Comparison of ENCODE assay signal across 34 cellular contexts in the genomic region with DNA sequence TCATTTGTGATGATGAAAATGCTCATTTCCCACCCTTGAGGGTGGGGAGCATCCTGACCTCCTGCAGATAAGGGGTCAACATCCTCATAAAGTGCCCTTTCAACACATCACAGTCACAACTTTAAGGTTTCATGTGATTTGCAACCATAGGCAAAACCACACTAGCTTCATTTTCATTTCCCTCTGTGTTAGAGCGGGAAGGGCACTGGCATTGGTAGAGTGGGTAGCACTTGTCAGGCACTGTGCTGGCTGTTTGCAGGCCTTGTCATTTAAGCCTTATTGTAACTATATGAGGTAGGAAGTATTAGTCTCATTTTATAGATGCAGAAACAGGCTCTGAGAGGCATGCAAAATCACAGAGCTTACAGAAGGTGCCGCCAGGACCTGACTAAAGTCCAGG. TPM values are rescaled to one million over a fixed set of nuclear protein-coding genes. Genes with fewer than 3 reads are reported as not detected.
"Had no signal": no experiment of that assay in that cellular context is flagged by ENCODE, and none has a peak within 500 bp of the region (broad histone marks: within the 10 kb centered on the region; RNA-seq: fewer than 3 reads in every experiment).

No MANE protein-coding gene starts in this region.

- H3K4me3 Mint-ChIP-seq: activated CD4-positive, alpha-beta T cell treated with anti-CD3 and anti-CD28 coated beads for 36 hours; activated CD4-positive, alpha-beta T cell treated with anti-CD3 and anti-CD28 coated beads, Interleukin-2, amount 10 ng/mL, durations not matched to agents 7 days and 5 days; activated CD8-positive, alpha-beta T cell treated with anti-CD3 and anti-CD28 coated beads, Interleukin-2, amount 10 ng/mL, durations not matched to agents 7 days and 5 days; activated naive CD4-positive, alpha-beta T cell treated with anti-CD3 and anti-CD28 coated beads, Interleukin-2, amount 50 U/mL, for 24 hours; activated naive CD8-positive, alpha-beta T cell treated with anti-CD3 and anti-CD28 coated beads, Interleukin-2, amount 10 ng/mL, durations not matched to agents 7 days and 5 days; activated T-cell treated with anti-CD3 and anti-CD28 coated beads, Interleukin-2, amount 50 U/mL, for 24 hours; central memory CD8-positive, alpha-beta T cell had no signal

- H3K27me3 ChIP-seq: ascending aorta, cardiac muscle cell, MG63 had no signal

- H3K36me3 Mint-ChIP-seq: activated naive CD4-positive, alpha-beta T cell treated with anti-CD3 and anti-CD28 coated beads, Interleukin-2, amount 50 U/mL, for 24 hours; activated naive CD8-positive, alpha-beta T cell treated with anti-CD3 and anti-CD28 coated beads, Interleukin-2, amount 10 ng/mL, durations not matched to agents 7 days and 5 days had no signal

- H3K9me3 ChIP-seq: ascending aorta, MG63 had no signal

- H3K4me1 ChIP-seq: ascending aorta had no signal

- H3K4me1 Mint-ChIP-seq: activated CD4-positive, alpha-beta T cell treated with anti-CD3 and anti-CD28 coated beads for 36 hours; activated CD4-positive, alpha-beta T cell treated with anti-CD3 and anti-CD28 coated beads, Interleukin-2, amount 10 ng/mL, durations not matched to agents 7 days and 5 days; activated naive CD4-positive, alpha-beta T cell treated with anti-CD3 and anti-CD28 coated beads, Interleukin-2, amount 50 U/mL, for 24 hours; activated naive CD8-positive, alpha-beta T cell treated with anti-CD3 and anti-CD28 coated beads, Interleukin-2, amount 10 ng/mL, durations not matched to agents 7 days and 5 days; central memory CD8-positive, alpha-beta T cell had no signal

- H3K4me3 ChIP-seq: ascending aorta, cardiac muscle cell, MG63 had no signal

- H3K9me3 Mint-ChIP-seq: activated CD4-positive, alpha-beta T cell treated with anti-CD3 and anti-CD28 coated beads, Interleukin-2, amount 10 ng/mL, durations not matched to agents 7 days and 5 days; activated naive CD4-positive, alpha-beta T cell treated with anti-CD3 and anti-CD28 coated beads, Interleukin-2, amount 50 U/mL, for 24 hours; activated naive CD8-positive, alpha-beta T cell treated with anti-CD3 and anti-CD28 coated beads, Interleukin-2, amount 10 ng/mL, durations not matched to agents 7 days and 5 days; activated T-cell treated with anti-CD3 and anti-CD28 coated beads, Interleukin-2, amount 50 U/mL, for 24 hours; activated T-helper 2 cell treated with anti-CD3 and anti-CD28 coated beads, Interferon-gamma antibody, Interleukin-2, Interleukin-4, amounts not matched to agents 10 μg/mL and 5 μg/mL and 100 μg/mL, durations not matched to agents 14 hours and 24 hours and 36 hours; central memory CD8-positive, alpha-beta T cell had no signal

- H3K27ac ChIP-seq: ascending aorta, cardiac muscle cell had no signal

- ATAC-seq: activated CD4-positive, alpha-beta T cell treated with anti-CD3 and anti-CD28 coated beads for 36 hours; activated CD8-positive, alpha-beta T cell treated with anti-CD3 and anti-CD28 coated beads, Interleukin-2, amount 10 ng/mL, durations not matched to agents 7 days and 5 days had no signal

- H3K36me3 ChIP-seq: ascending aorta, cardiac muscle cell, MG63 had no signal

- H3K27ac Mint-ChIP-seq: activated CD4-positive, alpha-beta T cell treated with anti-CD3 and anti-CD28 coated beads for 36 hours; activated CD4-positive, alpha-beta T cell treated with anti-CD3 and anti-CD28 coated beads, Interleukin-2, amount 10 ng/mL, durations not matched to agents 7 days and 5 days; activated CD8-positive, alpha-beta T cell treated with anti-CD3 and anti-CD28 coated beads, Interleukin-2, amount 10 ng/mL, durations not matched to agents 7 days and 5 days; activated naive CD4-positive, alpha-beta T cell treated with anti-CD3 and anti-CD28 coated beads, Interleukin-2, amount 50 U/mL, for 24 hours; activated naive CD8-positive, alpha-beta T cell treated with anti-CD3 and anti-CD28 coated beads, Interleukin-2, amount 10 ng/mL, durations not matched to agents 7 days and 5 days; activated T-cell treated with anti-CD3 and anti-CD28 coated beads, Interleukin-2, amount 50 U/mL, for 24 hours; activated T-helper 2 cell treated with anti-CD3 and anti-CD28 coated beads, Interferon-gamma antibody, Interleukin-2, Interleukin-4, amounts not matched to agents 10 μg/mL and 5 μg/mL and 100 μg/mL, durations not matched to agents 14 hours and 24 hours and 36 hours had no signal

- DNase-seq: activated CD4-positive, alpha-beta T cell treated with anti-CD3 and anti-CD28 coated beads for 36 hours; activated CD4-positive, alpha-beta T cell treated with anti-CD3 and anti-CD28 coated beads, Interleukin-2, amount 10 ng/mL, durations not matched to agents 7 days and 5 days; activated CD4-positive, alpha-beta T cell treated with anti-CD3 and anti-CD28 coated beads, Interleukin-2, amount 50 U/mL, for 48 hours; activated CD8-positive, alpha-beta T cell treated with anti-CD3 and anti-CD28 coated beads, Interleukin-2, amount 10 ng/mL, durations not matched to agents 7 days and 5 days; activated gamma-delta T cell; activated naive CD4-positive, alpha-beta T cell treated with Interleukin-2 at 50 U/mL for 16 hours; activated naive CD8-positive, alpha-beta T cell treated with anti-CD3 and anti-CD28 coated beads, Interleukin-2, amount 10 ng/mL, durations not matched to agents 7 days and 5 days; activated T-cell treated with anti-CD3 and anti-CD28 coated beads, Interleukin-2, amount 50 U/mL, for 24 hours; amygdala; Kasumi-1; KBM-7; MG63; NCI-H1048; NCI-H1105 treated with DMSO at 0.1 percent for 48 hours; NCI-H1436; NCI-H1694; NCI-H1930; NCI-H2081 treated with DMSO at 0.1 percent for 48 hours; NCI-H345; NCI-H524 treated with DMSO at 0.1 percent for 48 hours; NK-92 treated with Interleukin-12 subunit alpha and Interleukin-12 subunit beta, amount 100 ng/mL, for 24 hours; OCI-M1; SHP77 treated with DMSO at 0.1 percent for 48 hours; SW 1271; T-helper 1 cell; T-helper 2 cell; T-helper 9 cell had no signal

RNA-seq across cellular contexts. Expression of gene SLC26A5, which starts 58.7 kb away (rescaled TPM):
- total RNA-seq: activated CD4-positive, alpha-beta T cell treated with anti-CD3 and anti-CD28 coated beads for 36 hours; activated CD4-positive, alpha-beta T cell treated with anti-CD3 and anti-CD28 coated beads, Interleukin-2, amount 10 ng/mL, durations not matched to agents 7 days and 5 days; activated CD8-positive, alpha-beta T cell treated with anti-CD3 and anti-CD28 coated beads, Interleukin-2, amount 10 ng/mL, durations not matched to agents 7 days and 5 days; activated T-helper 2 cell treated with anti-CD3 and anti-CD28 coated beads, Interferon-gamma antibody, Interleukin-2, Interleukin-4, amounts not matched to agents 10 μg/mL and 5 μg/mL and 100 μg/mL, durations not matched to agents 14 hours and 24 hours and 36 hours; ascending aorta; NCI-H460; RPMI7951 had no signal
